ENCODE assay signal across 11 cellular contexts in genomic region chr9:38023661-38024035, GRCh38. TPM values are rescaled to one million over a fixed set of nuclear protein-coding genes. Genes with fewer than 3 reads are reported as not detected.
DNase-seq lines count a peak whose midpoint lies in the region; ATAC-seq and TF ChIP-seq lines count a peak whose summit lies in the region.
"Had no signal": no experiment of that assay in that cellular context is flagged by ENCODE, and none has a peak within 500 bp of the region (broad histone marks: within the 10 kb centered on the region; RNA-seq: fewer than 3 reads in every experiment).

No MANE protein-coding gene starts in this region.

- no peaks in the 10 kb centered on the region for H3K27me3 ChIP-seq in Caco-2 (replicated peaks; ENCODE audit: control insufficient read depth, insufficient read depth, low read length)
- no peaks in the 10 kb centered on the region for H3K27me3 ChIP-seq in RWPE2 (ENCODE audit: insufficient read depth, poor library complexity, severe bottlenecking)
- H3K27me3 ChIP-seq in skeletal muscle satellite cell (ENCODE audit: control insufficient read depth, insufficient read depth, low read length) = no peaks in the 10 kb centered on the region

- ATAC-seq in RWPE2 (ENCODE audit: low read depth) (no peak), HG02571 (IDR thresholded peaks at IDR 0.05; ENCODE audit: unreplicated experiment) (no peak)
- no peak for ATAC-seq in activated CD4-positive, alpha-beta T cell treated with anti-CD3 and anti-CD28 coated beads for 36 hours

- H3K36me3 ChIP-seq in Caco-2 (ENCODE audit: control insufficient read depth, insufficient read depth, low read length) (no peaks in the 10 kb centered on the region), RWPE2 (ENCODE audit: low read depth) (no peaks in the 10 kb centered on the region; the same call in 1 of the 2 replicates), skeletal muscle satellite cell (ENCODE audit: insufficient read depth, low read length) (peaks cover 3% of the 10 kb centered on the region)
- H3K36me3 ChIP-seq: thoracic aorta had no signal

- H3K27me3 Mint-ChIP-seq in Caco-2 (ENCODE audit: insufficient read depth, unreplicated experiment) (no peaks in the 10 kb centered on the region), glutamatergic neuron (ENCODE audit: unreplicated experiment) (peaks cover 13% of the 10 kb centered on the region)
- peaks cover 2% of the 10 kb centered on the region for H3K27me3 Mint-ChIP-seq in activated CD4-positive, alpha-beta T cell treated with anti-CD3 and anti-CD28 coated beads for 36 hours
- H3K27me3 Mint-ChIP-seq in activated CD4-positive, alpha-beta memory T cell treated with anti-CD3 and anti-CD28 coated beads, Interleukin-2, amount 10 ng/mL, durations not matched to agents 7 days and 5 days = peaks cover under 1% of the 10 kb centered on the region
- H3K27me3 Mint-ChIP-seq: activated B cell treated with CpG ODN at 0.5 μM for 24 hours; CD4-positive, alpha-beta T cell had no signal

- H3K36me3 Mint-ChIP-seq in Caco-2 (ENCODE audit: insufficient read depth, unreplicated experiment) = peaks cover 25% of the 10 kb centered on the region
- no peaks in the 10 kb centered on the region for H3K36me3 Mint-ChIP-seq in glutamatergic neuron (ENCODE audit: unreplicated experiment)
- H3K36me3 Mint-ChIP-seq in activated CD4-positive, alpha-beta T cell treated with anti-CD3 and anti-CD28 coated beads for 36 hours (ENCODE audit: low read depth) = no peaks in the 10 kb centered on the region
- no peaks in the 10 kb centered on the region for H3K36me3 Mint-ChIP-seq in activated CD4-positive, alpha-beta memory T cell treated with anti-CD3 and anti-CD28 coated beads, Interleukin-2, amount 10 ng/mL, durations not matched to agents 7 days and 5 days (ENCODE audit: low read depth)

- no peaks in the 10 kb centered on the region for H3K9me3 ChIP-seq in Caco-2
- no peaks in the 10 kb centered on the region for H3K9me3 ChIP-seq in RWPE2 (ENCODE audit: severe bottlenecking)
- H3K9me3 ChIP-seq in skeletal muscle satellite cell (replicated peaks; ENCODE audit: low read length) = no peaks in the 10 kb centered on the region
- H3K9me3 ChIP-seq: thoracic aorta had no signal

- H3K9me3 Mint-ChIP-seq in Caco-2 (ENCODE audit: unreplicated experiment) (no peaks in the 10 kb centered on the region), glutamatergic neuron (ENCODE audit: unreplicated experiment) (peaks cover 16% of the 10 kb centered on the region)
- no peaks in the 10 kb centered on the region for H3K9me3 Mint-ChIP-seq in activated CD4-positive, alpha-beta T cell treated with anti-CD3 and anti-CD28 coated beads for 36 hours (ENCODE audit: low read depth)
- H3K9me3 Mint-ChIP-seq in activated CD4-positive, alpha-beta memory T cell treated with anti-CD3 and anti-CD28 coated beads, Interleukin-2, amount 10 ng/mL, durations not matched to agents 7 days and 5 days = no peaks in the 10 kb centered on the region
- H3K9me3 Mint-ChIP-seq: activated B cell treated with CpG ODN at 0.5 μM for 24 hours; CD4-positive, alpha-beta T cell had no signal

- peaks cover 76% of the 10 kb centered on the region for H3K4me1 ChIP-seq in Caco-2
- peaks cover 79% of the 10 kb centered on the region for H3K4me1 ChIP-seq in RWPE2 (ENCODE audit: insufficient read depth, poor library complexity, severe bottlenecking)
- peaks cover 74% of the 10 kb centered on the region for H3K4me1 ChIP-seq in skeletal muscle satellite cell (ENCODE audit: control insufficient read depth, insufficient read depth, low read length)

- peak overlapping the region; percentile 66 for H3K4me2 ChIP-seq in skeletal muscle satellite cell (ENCODE audit: low read length)

- H3K4me1 Mint-ChIP-seq in Caco-2 (ENCODE audit: low read depth, unreplicated experiment) (peaks cover 38% of the 10 kb centered on the region), glutamatergic neuron (ENCODE audit: low read depth, unreplicated experiment) (peaks cover 72% of the 10 kb centered on the region)
- no peaks in the 10 kb centered on the region for H3K4me1 Mint-ChIP-seq in activated CD4-positive, alpha-beta T cell treated with anti-CD3 and anti-CD28 coated beads for 36 hours
- H3K4me1 Mint-ChIP-seq in activated CD4-positive, alpha-beta memory T cell treated with anti-CD3 and anti-CD28 coated beads, Interleukin-2, amount 10 ng/mL, durations not matched to agents 7 days and 5 days = no peaks in the 10 kb centered on the region
- H3K4me1 Mint-ChIP-seq: activated B cell treated with CpG ODN at 0.5 μM for 24 hours had no signal

- no peak overlapping the region for H3K4me3 ChIP-seq in Caco-2 (ENCODE audit: low read depth, low read length)
- no peak overlapping the region for H3K4me3 ChIP-seq in RWPE2 (ENCODE audit: severe bottlenecking)
- no peak overlapping the region for H3K4me3 ChIP-seq in skeletal muscle satellite cell (ENCODE audit: low read length)
- H3K4me3 ChIP-seq: thoracic aorta had no signal

- TF ChIP-seq CTCF in Caco-2 (IDR thresholded peaks at IDR 0.05; ENCODE audit: insufficient read depth in 1 of 2, low read depth in 1 of 2, low read length in 1 of 2, severe bottlenecking in 1 of 2, unreplicated experiment in 1 of 2) = no peak
- no peak for TF ChIP-seq CTCF in RWPE2 (IDR thresholded peaks at IDR 0.05; ENCODE audit: poor library complexity, severe bottlenecking)
- no peak for TF ChIP-seq CTCF in glutamatergic neuron (IDR thresholded peaks at IDR 0.05; ENCODE audit: partially characterized antibody, unreplicated experiment)

- DNase-seq in Caco-2 = no peak
- no peak for DNase-seq in RWPE2 (ENCODE audit: low spot score)
- DNase-seq in glutamatergic neuron = no peak
- no peak for DNase-seq in activated CD4-positive, alpha-beta T cell treated with anti-CD3 and anti-CD28 coated beads for 36 hours
- no peak for DNase-seq in SKM-1 (lab: John Stamatoyannopoulos, UW; ENCODE audit: unreplicated experiment)
- DNase-seq in activated CD4-positive, alpha-beta memory T cell treated with anti-CD3 and anti-CD28 coated beads, Interleukin-2, amount 10 ng/mL, durations not matched to agents 7 days and 5 days = no peak
- DNase-seq: activated B cell treated with CpG ODN at 0.5 μM for 24 hours; CD4-positive, alpha-beta T cell had no signal

- CTCF ChIA-PET in Caco-2 (lab: Charles Lee) = interaction anchor here (0.8 to 1.4 kb wide), 5 partner anchors 8 to 110 kb away, joined by 3 to 4 read pairs (median 3); no protein-coding TSS in a partner anchor
- CTCF ChIA-PET in activated CD4-positive, alpha-beta T cell treated with anti-CD3 and anti-CD28 coated beads for 36 hours (lab: Charles Lee) = no interaction called here
- CTCF ChIA-PET in activated CD4-positive, alpha-beta memory T cell treated with anti-CD3 and anti-CD28 coated beads, Interleukin-2, amount 10 ng/mL, durations not matched to agents 7 days and 5 days (lab: Charles Lee) = interaction anchor here (0.6 kb wide), 1 partner anchor 63 kb away, joined by 3 read pairs; no protein-coding TSS in a partner anchor

- H3K4me3 Mint-ChIP-seq in Caco-2 (ENCODE audit: unreplicated experiment) (peak overlapping the region; percentile 53), glutamatergic neuron (ENCODE audit: unreplicated experiment) (peak overlapping the region; percentile 74)
- no peak overlapping the region for H3K4me3 Mint-ChIP-seq in activated CD4-positive, alpha-beta T cell treated with anti-CD3 and anti-CD28 coated beads for 36 hours
- no peak overlapping the region for H3K4me3 Mint-ChIP-seq in activated CD4-positive, alpha-beta memory T cell treated with anti-CD3 and anti-CD28 coated beads, Interleukin-2, amount 10 ng/mL, durations not matched to agents 7 days and 5 days
- H3K4me3 Mint-ChIP-seq: activated B cell treated with CpG ODN at 0.5 μM for 24 hours; CD4-positive, alpha-beta T cell had no signal

- TSS peak; percentile 70 for BruUV-seq in Caco-2 (replicated peaks; lab: Mats Ljungman, UMichigan)

- H3K27ac Mint-ChIP-seq in Caco-2 (ENCODE audit: unreplicated experiment) (peak overlapping the region; percentile 94), glutamatergic neuron (ENCODE audit: unreplicated experiment) (peak overlapping the region; percentile 99)
- H3K27ac Mint-ChIP-seq in activated CD4-positive, alpha-beta T cell treated with anti-CD3 and anti-CD28 coated beads for 36 hours = no peak overlapping the region
- no peak overlapping the region for H3K27ac Mint-ChIP-seq in activated CD4-positive, alpha-beta memory T cell treated with anti-CD3 and anti-CD28 coated beads, Interleukin-2, amount 10 ng/mL, durations not matched to agents 7 days and 5 days
- H3K27ac Mint-ChIP-seq: activated B cell treated with CpG ODN at 0.5 μM for 24 hours; CD4-positive, alpha-beta T cell had no signal

- H3K27ac ChIP-seq in RWPE2 (ENCODE audit: poor library complexity, severe bottlenecking) = peak overlapping the region; percentile 98

- H3K9ac ChIP-seq in skeletal muscle satellite cell (ENCODE audit: low read depth, low read length) = no peak overlapping the region

- POLR2A ChIA-PET in Caco-2 (lab: Charles Lee) = interaction anchor here (0.6 to 4.2 kb wide), 2 partner anchors 24 to 107 kb away, joined by 7 to 18 read pairs; no protein-coding TSS in a partner anchor
- POLR2A ChIA-PET in activated CD4-positive, alpha-beta T cell treated with anti-CD3 and anti-CD28 coated beads for 36 hours (lab: Charles Lee) = no interaction called here
- POLR2A ChIA-PET in activated CD4-positive, alpha-beta memory T cell treated with anti-CD3 and anti-CD28 coated beads, Interleukin-2, amount 10 ng/mL, durations not matched to agents 7 days and 5 days (lab: Charles Lee) = no interaction called here

- intact Hi-C loops in Caco-2 (cut with micrococcal nuclease; ENCODE audit: unreplicated experiment) = loop anchor here (1.0 to 2.0 kb wide), 4 partner anchors 15 to 55 kb away; partner anchors contain the start of gene SHB
- intact Hi-C loops in activated CD4-positive, alpha-beta T cell treated with anti-CD3 and anti-CD28 coated beads for 36 hours (cut with DNase I, micrococcal nuclease) = no loop called here

RNA-seq across cellular contexts. Expression of gene SHB, which starts 45.4 kb away (rescaled TPM):
- 18.3 and 18.4 TPM in 2 replicates for total RNA-seq in Caco-2 (2022)
- 31.7 TPM for total RNA-seq in glutamatergic neuron (ENCODE audit: unreplicated experiment)
- 12.7 and 22.7 TPM in 2 replicates for total RNA-seq in skeletal muscle satellite cell (2012; rRNA removed)
- 1 to 10 TPM; 1.2 to 1.3 TPM for total RNA-seq in activated CD4-positive, alpha-beta T cell treated with anti-CD3 and anti-CD28 coated beads for 36 hours
- 1 to 10 TPM in 1 of 2 experiments, under 1 TPM in 1; 0.93 to 1.0 TPM for total RNA-seq in activated CD4-positive, alpha-beta memory T cell treated with anti-CD3 and anti-CD28 coated beads, Interleukin-2, amount 10 ng/mL, durations not matched to agents 7 days and 5 days

Comparison
In these comparisons a context has a peak if more than half of its experiments do, and no peak if none do; other contexts are left out.
1. H3K27ac Mint-ChIP-seq: peak in Caco-2 (single experiment) and glutamatergic neuron (single experiment); none in activated CD4-positive, alpha-beta T cell treated with anti-CD3 and anti-CD28 coated beads for 36 hours (single experiment) and activated CD4-positive, alpha-beta memory T cell treated with anti-CD3 and anti-CD28 coated beads, Interleukin-2, amount 10 ng/mL, durations not matched to agents 7 days and 5 days (single experiment).
2. H3K4me3 Mint-ChIP-seq: peak in Caco-2 (single experiment) and glutamatergic neuron (single experiment); none in activated CD4-positive, alpha-beta T cell treated with anti-CD3 and anti-CD28 coated beads for 36 hours (single experiment) and activated CD4-positive, alpha-beta memory T cell treated with anti-CD3 and anti-CD28 coated beads, Interleukin-2, amount 10 ng/mL, durations not matched to agents 7 days and 5 days (single experiment).